1 cellular context compared by ENCODE assay signal in the genomic region with DNA sequence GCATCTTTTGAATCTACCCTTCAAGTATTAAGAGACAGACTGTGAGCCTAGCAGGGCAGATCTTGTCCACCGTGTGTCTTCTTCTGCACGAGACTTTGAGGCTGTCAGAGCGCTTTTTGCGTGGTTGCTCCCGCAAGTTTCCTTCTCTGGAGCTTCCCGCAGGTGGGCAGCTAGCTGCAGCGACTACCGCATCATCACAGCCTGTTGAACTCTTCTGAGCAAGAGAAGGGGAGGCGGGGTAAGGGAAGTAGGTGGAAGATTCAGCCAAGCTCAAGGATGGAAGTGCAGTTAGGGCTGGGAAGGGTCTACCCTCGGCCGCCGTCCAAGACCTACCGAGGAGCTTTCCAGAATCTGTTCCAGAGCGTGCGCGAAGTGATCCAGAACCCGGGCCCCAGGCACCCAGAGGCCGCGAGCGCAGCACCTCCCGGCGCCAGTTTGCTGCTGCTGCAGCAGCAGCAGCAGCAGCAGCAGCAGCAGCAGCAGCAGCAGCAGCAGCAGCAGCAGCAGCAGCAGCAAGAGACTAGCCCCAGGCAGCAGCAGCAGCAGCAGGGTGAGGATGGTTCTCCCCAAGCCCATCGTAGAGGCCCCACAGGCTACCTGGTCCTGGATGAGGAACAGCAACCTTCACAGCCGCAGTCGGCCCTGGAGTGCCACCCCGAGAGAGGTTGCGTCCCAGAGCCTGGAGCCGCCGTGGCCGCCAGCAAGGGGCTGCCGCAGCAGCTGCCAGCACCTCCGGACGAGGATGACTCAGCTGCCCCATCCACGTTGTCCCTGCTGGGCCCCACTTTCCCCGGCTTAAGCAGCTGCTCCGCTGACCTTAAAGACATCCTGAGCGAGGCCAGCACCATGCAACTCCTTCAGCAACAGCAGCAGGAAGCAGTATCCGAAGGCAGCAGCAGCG.
TF ChIP-seq lines count a peak whose summit lies in the region.

No MANE protein-coding gene starts in this region.

TF ChIP-seq in IMR-90, 13 proteins besides CTCF, POLR2A, EP300 and RAD21:
- TF ChIP-seq MAFK (IDR thresholded peaks at IDR 0.05; ENCODE audit: low read depth, low read length) (no peak), RCOR1 (IDR thresholded peaks at IDR 0.05; ENCODE audit: insufficient replicate concordance, low read length) (no peak), RFX5 (IDR thresholded peaks at IDR 0.05; ENCODE audit: low read depth, low read length) (no peak), MAZ (IDR thresholded peaks at IDR 0.05; ENCODE audit: borderline replicate concordance, low read depth, low read length) (no peak), FOS (IDR thresholded peaks at IDR 0.05; ENCODE audit: low read depth, low read length) (no peak), BHLHE40 (IDR thresholded peaks at IDR 0.05; ENCODE audit: low read depth, low read length) (no peak), MXI1 (IDR thresholded peaks at IDR 0.05; ENCODE audit: borderline replicate concordance, low read depth, low read length) (no peak), SMC3 (IDR thresholded peaks at IDR 0.05; ENCODE audit: low read depth, low read length) (no peak), CEBPB (IDR thresholded peaks at IDR 0.05; ENCODE audit: low read depth, low read length) (no peak), CHD1 (IDR thresholded peaks at IDR 0.05; ENCODE audit: low read depth, low read length) (no peak), NFE2L2 (IDR thresholded peaks at IDR 0.05; ENCODE audit: low read depth, low read length) (no peak)
- TF ChIP-seq, protein P1, sequence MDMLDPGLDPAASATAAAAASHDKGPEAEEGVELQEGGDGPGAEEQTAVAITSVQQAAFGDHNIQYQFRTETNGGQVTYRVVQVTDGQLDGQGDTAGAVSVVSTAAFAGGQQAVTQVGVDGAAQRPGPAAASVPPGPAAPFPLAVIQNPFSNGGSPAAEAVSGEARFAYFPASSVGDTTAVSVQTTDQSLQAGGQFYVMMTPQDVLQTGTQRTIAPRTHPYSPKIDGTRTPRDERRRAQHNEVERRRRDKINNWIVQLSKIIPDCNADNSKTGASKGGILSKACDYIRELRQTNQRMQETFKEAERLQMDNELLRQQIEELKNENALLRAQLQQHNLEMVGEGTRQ (IDR thresholded peaks at IDR 0.05; ENCODE audit: low read depth, low read length): no peak
- TF ChIP-seq, protein P2, sequence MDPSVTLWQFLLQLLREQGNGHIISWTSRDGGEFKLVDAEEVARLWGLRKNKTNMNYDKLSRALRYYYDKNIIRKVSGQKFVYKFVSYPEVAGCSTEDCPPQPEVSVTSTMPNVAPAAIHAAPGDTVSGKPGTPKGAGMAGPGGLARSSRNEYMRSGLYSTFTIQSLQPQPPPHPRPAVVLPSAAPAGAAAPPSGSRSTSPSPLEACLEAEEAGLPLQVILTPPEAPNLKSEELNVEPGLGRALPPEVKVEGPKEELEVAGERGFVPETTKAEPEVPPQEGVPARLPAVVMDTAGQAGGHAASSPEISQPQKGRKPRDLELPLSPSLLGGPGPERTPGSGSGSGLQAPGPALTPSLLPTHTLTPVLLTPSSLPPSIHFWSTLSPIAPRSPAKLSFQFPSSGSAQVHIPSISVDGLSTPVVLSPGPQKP (IDR thresholded peaks at IDR 0.05; ENCODE audit: borderline replicate concordance, low read depth, low read length): no peak
